11 cellular contexts compared by ENCODE assay signal in genomic region chr12:6615802-6616201, GRCh38. TPM values are rescaled to one million over a fixed set of nuclear protein-coding genes. Genes with fewer than 3 reads are reported as not detected.
DNase-seq lines count a peak whose midpoint lies in the region; ATAC-seq and TF ChIP-seq lines count a peak whose summit lies in the region.
"Had no signal": no experiment of that assay in that cellular context is flagged by ENCODE, and none has a peak within 500 bp of the region (broad histone marks: within the 10 kb centered on the region; RNA-seq: fewer than 3 reads in every experiment).

No MANE protein-coding gene starts in this region.

- H3K9me3 Mint-ChIP-seq in natural killer cell: no peaks in the 10 kb centered on the region
- H3K9me3 Mint-ChIP-seq in natural killer cell treated with Interleukin-12 subunit alpha and Interleukin-12 subunit beta and Interleukin-15 and Interleukin-18, amount 100 ng/mL, for 72 hours: no peaks in the 10 kb centered on the region
- no peaks in the 10 kb centered on the region for H3K9me3 Mint-ChIP-seq in activated naive CD8-positive, alpha-beta T cell (ENCODE audit: low read depth)

- intact Hi-C loops in natural killer cell (cut with micrococcal nuclease) (no loop called here), uterus (cut with DNase I; ENCODE audit: low total_unique reads) (no loop called here)

- H3K4me3 Mint-ChIP-seq in natural killer cell: no peak overlapping the region
- no peak overlapping the region for H3K4me3 Mint-ChIP-seq in natural killer cell treated with Interleukin-12 subunit alpha and Interleukin-12 subunit beta and Interleukin-15 and Interleukin-18, amount 100 ng/mL, for 72 hours
- H3K4me3 Mint-ChIP-seq in activated naive CD8-positive, alpha-beta T cell: no peak overlapping the region

- H3K27me3 ChIP-seq in uterus: peaks cover 0 to 4% of the 10 kb centered on the region in 2 donors

- H3K4me1 ChIP-seq in mesodermal cell (ENCODE audit: control insufficient read depth, insufficient read depth, low read length, poor library complexity, severe bottlenecking) (peaks cover 25% of the 10 kb centered on the region), uterus (peaks cover 6 to 8% of the 10 kb centered on the region in 2 donors)

- peak overlapping the region; percentile 90 to 94 for H3K27ac Mint-ChIP-seq in natural killer cell
- peak overlapping the region in 1 of 2 donors; percentile 60 for H3K27ac Mint-ChIP-seq in natural killer cell treated with Interleukin-12 subunit alpha and Interleukin-12 subunit beta and Interleukin-15 and Interleukin-18, amount 100 ng/mL, for 72 hours
- H3K27ac Mint-ChIP-seq in activated naive CD8-positive, alpha-beta T cell: peak overlapping the region; percentile 24

- peaks cover 26 to 64% of the 10 kb centered on the region in 2 donors for H3K4me1 Mint-ChIP-seq in natural killer cell
- peaks cover 41 to 42% of the 10 kb centered on the region in 2 donors for H3K4me1 Mint-ChIP-seq in natural killer cell treated with Interleukin-12 subunit alpha and Interleukin-12 subunit beta and Interleukin-15 and Interleukin-18, amount 100 ng/mL, for 72 hours (ENCODE audit: low read depth in 2 of 2)
- H3K4me1 Mint-ChIP-seq in activated naive CD8-positive, alpha-beta T cell (ENCODE audit: low read depth): peaks cover 47% of the 10 kb centered on the region

- 100% methylated on average over 2 of the region's 3 CpGs; no CpG with 5 or more reads in 1 of the 2 experiments for WGBS in mesodermal cell (ENCODE audit: insufficient coverage in 2 of 2), 2 experiments

- no peak for TF ChIP-seq POLR2A in uterus (IDR thresholded peaks at IDR 0.05)

- no peaks in the 10 kb centered on the region for H3K36me3 ChIP-seq in mesodermal cell (ENCODE audit: control insufficient read depth, insufficient read depth, low read length)
- no peaks in the 10 kb centered on the region for H3K36me3 ChIP-seq in uterus

- peak overlapping the region; percentile 53 for H3K27ac ChIP-seq in mesodermal cell (ENCODE audit: low read depth, low read length, severe bottlenecking)
- H3K27ac ChIP-seq in uterus: peak overlapping the region; percentile 24 to 50

- no peak for ATAC-seq in natural killer cell
- no peak for ATAC-seq in natural killer cell treated with Interleukin-12 subunit alpha and Interleukin-12 subunit beta and Interleukin-15 and Interleukin-18, amount 100 ng/mL, for 72 hours
- no peak for ATAC-seq in GM21737 (IDR thresholded peaks at IDR 0.05; ENCODE audit: unreplicated experiment)
- no peak for ATAC-seq in HG03439 (IDR thresholded peaks at IDR 0.05; ENCODE audit: unreplicated experiment)

- no peaks in the 10 kb centered on the region for H3K9me3 ChIP-seq in mesodermal cell (ENCODE audit: control insufficient read depth, low read length)
- H3K9me3 ChIP-seq in uterus: no peaks in the 10 kb centered on the region

- no peak for TF ChIP-seq CTCF in natural killer cell (IDR thresholded peaks at IDR 0.05)
- no peak for TF ChIP-seq CTCF in uterus (IDR thresholded peaks at IDR 0.05)

- no peaks in the 10 kb centered on the region for H3K27me3 Mint-ChIP-seq in natural killer cell (ENCODE audit: low read depth in 2 of 2)
- H3K27me3 Mint-ChIP-seq in natural killer cell treated with Interleukin-12 subunit alpha and Interleukin-12 subunit beta and Interleukin-15 and Interleukin-18, amount 100 ng/mL, for 72 hours: no peaks in the 10 kb centered on the region
- no peaks in the 10 kb centered on the region for H3K27me3 Mint-ChIP-seq in activated naive CD8-positive, alpha-beta T cell

- H3K4me3 ChIP-seq in mesodermal cell (ENCODE audit: extremely low read depth, insufficient read depth, low read length, poor library complexity, severe bottlenecking) (no peak overlapping the region), uterus (no peak overlapping the region)

- DNase-seq in natural killer cell: no peak
- no peak for DNase-seq in natural killer cell treated with Interleukin-12 subunit alpha and Interleukin-12 subunit beta and Interleukin-15 and Interleukin-18, amount 100 ng/mL, for 72 hours (ENCODE audit: low spot score)
- DNase-seq in uterus: peak in 1 of 2 donors; percentile 34
- DNase-seq in HUDEP-2 (lab: John Stamatoyannopoulos, UW; ENCODE audit: unreplicated experiment in 76 of 76): no peak
- DNase-seq: activated CD4-positive, alpha-beta T cell treated with anti-CD3 and anti-CD28 coated beads, Interleukin-2, amount 50 U/mL, for 48 hours; anterior cingulate cortex; C1 segment of cervical spinal cord had no signal

- H3K36me3 Mint-ChIP-seq in natural killer cell: peaks cover 7% of the 10 kb centered on the region
- no peaks in the 10 kb centered on the region for H3K36me3 Mint-ChIP-seq in natural killer cell treated with Interleukin-12 subunit alpha and Interleukin-12 subunit beta and Interleukin-15 and Interleukin-18, amount 100 ng/mL, for 72 hours
- no peaks in the 10 kb centered on the region for H3K36me3 Mint-ChIP-seq in activated naive CD8-positive, alpha-beta T cell

RNA-seq across cellular contexts. Expression of gene CHD4, which starts 8.6 kb away (rescaled TPM):
- total RNA-seq in natural killer cell (100 to 1,000 TPM; 568 to 795 (median 658) TPM), uterus (100 to 1,000 TPM in 3 of 4 donors, 10 to 100 TPM in 1; 99.4 to 323 (median 247) TPM)
- total RNA-seq in natural killer cell treated with Interleukin-12 subunit alpha and Interleukin-12 subunit beta and Interleukin-15 and Interleukin-18, amount 100 ng/mL, for 72 hours: 100 to 1,000 TPM; 239 to 352 TPM
- 261 TPM for polyA plus RNA-seq in mesodermal cell (2013, experiment 1 of 2)
- polyA plus RNA-seq in mesodermal cell (2013, experiment 2 of 2): 233 TPM

RNA-seq across cellular contexts. Expression of gene LPAR5, which starts 20.0 kb away (rescaled TPM):
- 10 to 100 TPM in 2 of 3 donors, 1 to 10 TPM in 1; 10.0 to 27.8 (median 17.3) TPM for total RNA-seq in natural killer cell
- 10 to 100 TPM in 1 of 2 donors, 1 to 10 TPM in 1; 5.6 to 10.6 TPM for total RNA-seq in natural killer cell treated with Interleukin-12 subunit alpha and Interleukin-12 subunit beta and Interleukin-15 and Interleukin-18, amount 100 ng/mL, for 72 hours
- polyA plus RNA-seq in mesodermal cell (2013, experiment 1 of 2): 3.2 TPM
- polyA plus RNA-seq in mesodermal cell (2013, experiment 2 of 2): 1.7 TPM
- total RNA-seq in uterus: 1 to 10 TPM in 1 of 4 donors, under 1 TPM in 1, not detected in 2; 0.61 to 1.3 TPM

RNA-seq across cellular contexts. Expression of gene ACRBP, which starts 31.4 kb away (rescaled TPM):
- 10 to 100 TPM in 1 of 3 donors, 1 to 10 TPM in 2; 2.1 to 12.2 (median 4.7) TPM for total RNA-seq in natural killer cell
- 1 to 10 TPM in 1 of 2 donors, under 1 TPM in 1; 0.98 to 2.1 TPM for total RNA-seq in natural killer cell treated with Interleukin-12 subunit alpha and Interleukin-12 subunit beta and Interleukin-15 and Interleukin-18, amount 100 ng/mL, for 72 hours
- 6.3 TPM for polyA plus RNA-seq in mesodermal cell (2013, experiment 1 of 2)
- polyA plus RNA-seq in mesodermal cell (2013, experiment 2 of 2): 4.0 TPM
- 1 to 10 TPM in 2 of 4 donors, under 1 TPM in 1, not detected in 1; 0.35 to 1.6 (median 1.5) TPM for total RNA-seq in uterus

RNA-seq across cellular contexts. Expression of gene ING4, which starts 47.1 kb away (rescaled TPM):
- total RNA-seq in natural killer cell (10 to 100 TPM; 29.9 to 40.9 (median 30.2) TPM), uterus (100 to 1,000 TPM in 1 of 4 donors, 10 to 100 TPM in 3; 25.2 to 180 (median 62.0) TPM)
- 10 to 100 TPM; 13.0 to 16.7 TPM for total RNA-seq in natural killer cell treated with Interleukin-12 subunit alpha and Interleukin-12 subunit beta and Interleukin-15 and Interleukin-18, amount 100 ng/mL, for 72 hours
- 38.7 TPM for polyA plus RNA-seq in mesodermal cell (2013, experiment 1 of 2)
- 38.1 TPM for polyA plus RNA-seq in mesodermal cell (2013, experiment 2 of 2)

RNA-seq across cellular contexts. Expression of gene NOP2, which starts 47.7 kb away (rescaled TPM):
- 100 to 1,000 TPM in 1 of 3 donors, 10 to 100 TPM in 2; 85.2 to 105 (median 89.1) TPM for total RNA-seq in natural killer cell
- total RNA-seq in natural killer cell treated with Interleukin-12 subunit alpha and Interleukin-12 subunit beta and Interleukin-15 and Interleukin-18, amount 100 ng/mL, for 72 hours: 100 to 1,000 TPM; 103 to 201 TPM
- 34.8 TPM for polyA plus RNA-seq in mesodermal cell (2013, experiment 1 of 2)
- 34.5 TPM for polyA plus RNA-seq in mesodermal cell (2013, experiment 2 of 2)
- total RNA-seq in uterus: 10 to 100 TPM in 2 of 4 donors, 1 to 10 TPM in 2; 4.1 to 47.6 (median 10.1) TPM
